ENCODE assay signal across 1 cellular context in the genomic region with DNA sequence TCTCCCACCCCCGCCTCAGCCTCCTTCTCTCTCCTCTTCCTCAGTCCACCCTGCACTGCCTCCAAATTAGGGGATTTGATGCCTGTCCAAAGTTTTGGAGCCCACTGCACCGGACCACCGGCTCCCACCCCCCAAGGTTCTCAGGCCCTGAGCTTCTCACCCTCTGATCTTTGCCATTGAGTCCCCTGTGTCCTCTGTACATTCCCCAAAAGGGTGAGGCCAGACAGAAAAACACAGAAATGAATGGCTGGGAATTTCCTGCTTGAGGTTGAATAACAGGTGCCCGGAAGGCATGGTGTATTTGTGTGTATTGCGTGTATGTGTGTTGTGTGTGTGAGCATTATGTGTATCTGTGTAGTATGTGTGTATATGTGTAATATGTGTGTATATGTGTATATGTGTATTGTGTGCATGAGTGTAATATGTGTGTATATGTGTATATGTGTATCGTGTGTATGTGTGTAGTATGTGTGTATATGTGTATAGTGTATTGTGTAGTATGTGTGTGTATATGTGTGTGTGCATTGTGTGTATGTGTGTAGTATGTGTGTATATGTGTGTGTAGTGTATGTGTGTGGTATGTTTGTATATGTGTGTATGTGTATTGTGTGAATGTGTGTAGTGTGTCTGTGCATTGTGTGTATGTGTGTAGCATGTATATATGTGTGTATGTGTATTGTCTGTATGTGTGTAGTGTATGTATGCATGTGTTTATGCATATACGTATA.
TF ChIP-seq lines count a peak whose summit lies in the region.

No MANE protein-coding gene starts in this region.

TF ChIP-seq in SK-N-SH, 30 proteins besides CTCF, POLR2A, EP300 and RAD21 (continued from another document):
- TF ChIP-seq, protein P1, sequence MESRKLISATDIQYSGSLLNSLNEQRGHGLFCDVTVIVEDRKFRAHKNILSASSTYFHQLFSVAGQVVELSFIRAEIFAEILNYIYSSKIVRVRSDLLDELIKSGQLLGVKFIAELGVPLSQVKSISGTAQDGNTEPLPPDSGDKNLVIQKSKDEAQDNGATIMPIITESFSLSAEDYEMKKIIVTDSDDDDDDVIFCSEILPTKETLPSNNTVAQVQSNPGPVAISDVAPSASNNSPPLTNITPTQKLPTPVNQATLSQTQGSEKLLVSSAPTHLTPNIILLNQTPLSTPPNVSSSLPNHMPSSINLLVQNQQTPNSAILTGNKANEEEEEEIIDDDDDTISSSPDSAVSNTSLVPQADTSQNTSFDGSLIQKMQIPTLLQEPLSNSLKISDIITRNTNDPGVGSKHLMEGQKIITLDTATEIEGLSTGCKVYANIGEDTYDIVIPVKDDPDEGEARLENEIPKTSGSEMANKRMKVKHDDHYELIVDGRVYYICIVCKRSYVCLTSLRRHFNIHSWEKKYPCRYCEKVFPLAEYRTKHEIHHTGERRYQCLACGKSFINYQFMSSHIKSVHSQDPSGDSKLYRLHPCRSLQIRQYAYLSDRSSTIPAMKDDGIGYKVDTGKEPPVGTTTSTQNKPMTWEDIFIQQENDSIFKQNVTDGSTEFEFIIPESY (IDR thresholded peaks at IDR 0.05; ENCODE audit: borderline replicate concordance, low read depth), result no peak
- TF ChIP-seq TCF12 (IDR thresholded peaks at IDR 0.05) (no peak), GABPA (IDR thresholded peaks at IDR 0.05; ENCODE audit: low read depth) (no peak), POLR2AphosphoS5 (IDR thresholded peaks at IDR 0.05; ENCODE audit: low read depth, low read length) (no peak), JUND (IDR thresholded peaks at IDR 0.05) (no peak)
- TF ChIP-seq, protein P2, sequence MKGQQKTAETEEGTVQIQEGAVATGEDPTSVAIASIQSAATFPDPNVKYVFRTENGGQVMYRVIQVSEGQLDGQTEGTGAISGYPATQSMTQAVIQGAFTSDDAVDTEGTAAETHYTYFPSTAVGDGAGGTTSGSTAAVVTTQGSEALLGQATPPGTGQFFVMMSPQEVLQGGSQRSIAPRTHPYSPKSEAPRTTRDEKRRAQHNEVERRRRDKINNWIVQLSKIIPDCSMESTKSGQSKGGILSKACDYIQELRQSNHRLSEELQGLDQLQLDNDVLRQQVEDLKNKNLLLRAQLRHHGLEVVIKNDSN (IDR thresholded peaks at IDR 0.05; ENCODE audit: borderline replicate concordance, low read depth), result no peak
